11 cellular contexts compared by ENCODE assay signal in the genomic region with DNA sequence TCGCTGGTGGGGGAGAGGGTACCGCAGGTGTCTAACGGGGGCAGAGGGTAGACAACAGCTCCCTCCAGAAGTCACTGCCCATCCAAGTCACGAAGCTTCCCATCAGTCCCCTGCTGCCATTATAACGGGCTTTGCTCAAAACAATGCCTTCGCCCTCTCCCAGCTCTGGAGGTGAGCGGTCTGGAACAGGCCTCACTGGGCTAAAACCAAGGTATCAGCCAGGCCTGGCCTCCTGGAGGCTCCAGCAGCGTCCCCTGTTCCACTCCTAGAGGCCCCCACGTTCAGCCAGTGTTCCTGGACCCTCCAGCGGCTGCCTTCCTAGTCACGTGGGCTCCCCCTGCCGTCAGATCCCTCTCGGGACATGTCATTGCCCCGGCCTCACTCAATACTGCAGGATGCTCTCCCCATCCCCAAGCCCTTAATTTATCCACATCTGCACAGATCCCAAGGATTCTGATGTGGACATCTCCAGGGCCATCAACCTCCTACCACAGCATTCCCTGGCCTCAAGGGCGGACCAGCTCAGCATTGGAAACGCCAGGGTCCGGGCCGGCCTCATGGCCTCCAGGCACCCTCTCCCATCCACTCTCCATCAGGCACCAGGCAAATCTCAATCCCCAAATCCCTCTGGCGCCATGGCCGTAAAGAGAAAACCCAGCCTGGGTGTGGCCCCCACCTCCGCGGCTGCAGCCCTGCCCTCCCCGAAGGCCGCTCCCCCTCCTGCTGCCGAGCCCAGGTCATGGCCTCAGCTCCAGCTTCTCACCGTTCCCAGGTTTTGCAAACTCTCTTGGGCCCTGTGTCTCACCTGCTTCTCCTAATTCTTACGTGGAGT.
DNase-seq lines count a peak whose midpoint lies in the region; ATAC-seq, FAIRE-seq and TF ChIP-seq lines count a peak whose summit lies in the region.
"Had no signal": no experiment of that assay in that cellular context is flagged by ENCODE, and none has a peak within 500 bp of the region (broad histone marks: within the 10 kb centered on the region; RNA-seq: fewer than 3 reads in every experiment).

No MANE protein-coding gene starts in this region.

- no peaks in the 10 kb centered on the region for H3K36me3 ChIP-seq in HepG2 (replicated peaks in 1 of 2; ENCODE audit: control insufficient read depth in 1 of 2, insufficient read depth in 2 of 2, low read length in 2 of 2)
- no peaks in the 10 kb centered on the region for H3K36me3 ChIP-seq in right lobe of liver
- H3K36me3 ChIP-seq in breast epithelium: no peaks in the 10 kb centered on the region
- no peaks in the 10 kb centered on the region for H3K36me3 ChIP-seq in mucosa of descending colon (ENCODE audit: low read depth)
- H3K36me3 ChIP-seq in psoas muscle (ENCODE audit: insufficient read depth in 1 of 2, low read depth in 1 of 2): no peaks in the 10 kb centered on the region
- H3K36me3 ChIP-seq: heart right ventricle had no signal

- H3K4me3 ChIP-seq in HepG2 (replicated peaks in 1 of 3; ENCODE audit: insufficient read depth in 1 of 3, low read depth in 2 of 3, low read length in 3 of 3) (no peak overlapping the region), right lobe of liver (no peak overlapping the region), breast epithelium (no peak overlapping the region), mucosa of descending colon (no peak overlapping the region), psoas muscle (no peak overlapping the region)
- H3K4me3 ChIP-seq: heart right ventricle had no signal

- no peak for FAIRE-seq in HepG2 (lab: Jason Lieb, UNC)

- TF ChIP-seq RAD21 in HepG2 (CRISPR knock-in tag; IDR thresholded peaks at IDR 0.05): no peak

- in situ Hi-C loops in HepG2 (cut with HindIII; ENCODE audit: extremely low pct_ligation_motif_present, low pct_unique_long_range_greater_than_20kb): no loop called here

- DNase-seq in HepG2 (ENCODE audit: low spot score): no peak
- no peak for DNase-seq in right lobe of liver
- no peak for DNase-seq in breast epithelium (ENCODE audit: low spot score in 2 of 2)
- no peak for DNase-seq in mucosa of descending colon
- DNase-seq in UCSD-AML1 (lab: John Stamatoyannopoulos, UW; ENCODE audit: unreplicated experiment): no peak
- no peak for DNase-seq in psoas muscle
- DNase-seq: cortex of kidney; heart right ventricle; stimulated activated CD4-positive, alpha-beta T cell treated with anti-CD3 and anti-CD28 coated beads, Interleukin-2, amount 100 ng/mL, for 48 hours had no signal

- TF ChIP-seq EP300 in HepG2 (IDR thresholded peaks at IDR 0.05; ENCODE audit: low read depth in 2 of 2, low read length in 2 of 2) (no peak), HepG2 (CRISPR knock-in tag; IDR thresholded peaks at IDR 0.05; ENCODE audit: borderline replicate concordance) (no peak)

- H3K4me1 ChIP-seq in HepG2 (ENCODE audit: insufficient read depth, low read length): no peaks in the 10 kb centered on the region
- H3K4me1 ChIP-seq in right lobe of liver: no peaks in the 10 kb centered on the region
- peaks cover 0 to 10% of the 10 kb centered on the region in 2 donors for H3K4me1 ChIP-seq in breast epithelium
- H3K4me1 ChIP-seq in mucosa of descending colon (ENCODE audit: low read depth): peaks cover 15% of the 10 kb centered on the region
- H3K4me1 ChIP-seq in psoas muscle: peaks cover 18% of the 10 kb centered on the region

- intact Hi-C loops in HepG2 (cut with micrococcal nuclease; ENCODE audit: unreplicated experiment) (no loop called here), right lobe of liver (cut with DNase I) (no loop called here), breast epithelium (cut with DNase I; ENCODE audit: low total_unique reads) (no loop called here), mucosa of descending colon (cut with DNase I, micrococcal nuclease) (no loop called here), psoas muscle (cut with DNase I) (no loop called here)

- peaks cover 2% of the 10 kb centered on the region; the same call in 1 of the 2 replicates for H4K20me1 ChIP-seq in HepG2 (ENCODE audit: insufficient read depth, low read length)

- H2AFZ ChIP-seq in HepG2 (ENCODE audit: low read length): no peak overlapping the region

- 31% methylated on average over 26 of the region's 27 CpGs for WGBS in HepG2 (ENCODE audit: low lambda C conversion rate)
- 68% methylated on average over 7 of the region's 27 CpGs for WGBS in right lobe of liver (ENCODE audit: insufficient coverage, low coverage, low lambda C conversion rate, missing lambda C conversion rate)
- 87 to 90% (median 89%) methylated on average over 27 of the region's 27 CpGs for WGBS in psoas muscle, 3 donors

- H3K27ac ChIP-seq in HepG2 (ENCODE audit: extremely low read length, insufficient read depth, low read length) (no peak overlapping the region), right lobe of liver (no peak overlapping the region), breast epithelium (peak overlapping the region; percentile 64 to 79), psoas muscle (no peak overlapping the region)

- TF ChIP-seq CTCF in HepG2 (CRISPR knock-in tag; IDR thresholded peaks at IDR 0.05) (peak; percentile 25; the same call in 1 of the 2 replicates), right lobe of liver (IDR thresholded peaks at IDR 0.05) (no peak), breast epithelium (IDR thresholded peaks at IDR 0.05) (no peak), mucosa of descending colon (IDR thresholded peaks at IDR 0.05) (no peak), psoas muscle (IDR thresholded peaks at IDR 0.05) (no peak)

- H3K9me3 ChIP-seq in HepG2 (ENCODE audit: low read length): no peaks in the 10 kb centered on the region
- no peaks in the 10 kb centered on the region for H3K9me3 ChIP-seq in right lobe of liver
- no peaks in the 10 kb centered on the region for H3K9me3 ChIP-seq in breast epithelium
- no peaks in the 10 kb centered on the region for H3K9me3 ChIP-seq in mucosa of descending colon
- no peaks in the 10 kb centered on the region for H3K9me3 ChIP-seq in psoas muscle
- H3K9me3 ChIP-seq: heart right ventricle had no signal

- POLR2A ChIA-PET in HepG2 (lab: Yijun Ruan, JAX): no interaction called here

- no peak for TF ChIP-seq POLR2A in HepG2 (IDR thresholded peaks at IDR 0.05; ENCODE audit: insufficient read depth in 1 of 2, low read depth in 2 of 2, low read length in 2 of 2)
- no peak for TF ChIP-seq POLR2A in right lobe of liver (IDR thresholded peaks at IDR 0.05)
- no peak for TF ChIP-seq POLR2A in breast epithelium (IDR thresholded peaks at IDR 0.05)

- no peaks in the 10 kb centered on the region for H3K79me2 ChIP-seq in HepG2 (ENCODE audit: insufficient read depth, low read length)

- H3K27me3 ChIP-seq in HepG2 (ENCODE audit: control insufficient read depth in 1 of 2, insufficient read depth in 2 of 2, low read length in 2 of 2) (peaks cover 4 to 66% of the 10 kb centered on the region in 2 experiments; a peak in 3 of 5 replicates), right lobe of liver (no peaks in the 10 kb centered on the region), breast epithelium (no peaks in the 10 kb centered on the region), psoas muscle (ENCODE audit: insufficient read depth in 3 of 3, low read length in 2 of 3) (no peaks in the 10 kb centered on the region)

- ATAC-seq in HepG2 (peak; percentile 48; the same call in 2 of the 3 replicates), right lobe of liver (no peak), mucosa of descending colon (peak; percentile 19), HG03439 (IDR thresholded peaks at IDR 0.05; ENCODE audit: unreplicated experiment) (no peak), psoas muscle (no peak), GM19397 (IDR thresholded peaks at IDR 0.05; ENCODE audit: unreplicated experiment) (no peak)

- no TSS peak for BruUV-seq in HepG2 (replicated peaks; lab: Mats Ljungman, UMichigan)

- H3K9ac ChIP-seq in HepG2 (ENCODE audit: insufficient read depth, low read depth, low read length): no peak overlapping the region

- H3K4me2 ChIP-seq in HepG2 (ENCODE audit: low read depth, low read length): no peak overlapping the region

- CTCF ChIA-PET in HepG2 (lab: Yijun Ruan, JAX; ENCODE audit: low intra/inter-chr PET ratio, low total read pairs): no interaction called here

TF ChIP-seq in HepG2, 621 proteins besides CTCF, POLR2A, EP300 and RAD21:
- TF ChIP-seq HDAC6 (IDR thresholded peaks at IDR 0.05; ENCODE audit: low read depth, low read length) (no peak), ZNF567 (CRISPR knock-in tag; IDR thresholded peaks at IDR 0.05; ENCODE audit: borderline replicate concordance) (no peak)

Comparison
In these comparisons a context has a peak if more than half of its experiments do, and no peak if none do; other contexts are left out.
1. ATAC-seq: peak in HepG2 (single experiment) and mucosa of descending colon (single experiment); none in right lobe of liver (0 of 4), HG03439 (single experiment), psoas muscle (0 of 4) and GM19397 (single experiment).
2. H3K27ac ChIP-seq: peak in breast epithelium (2 of 2); none in HepG2 (single experiment), right lobe of liver (0 of 3) and psoas muscle (single experiment).